In the genomic region with DNA sequence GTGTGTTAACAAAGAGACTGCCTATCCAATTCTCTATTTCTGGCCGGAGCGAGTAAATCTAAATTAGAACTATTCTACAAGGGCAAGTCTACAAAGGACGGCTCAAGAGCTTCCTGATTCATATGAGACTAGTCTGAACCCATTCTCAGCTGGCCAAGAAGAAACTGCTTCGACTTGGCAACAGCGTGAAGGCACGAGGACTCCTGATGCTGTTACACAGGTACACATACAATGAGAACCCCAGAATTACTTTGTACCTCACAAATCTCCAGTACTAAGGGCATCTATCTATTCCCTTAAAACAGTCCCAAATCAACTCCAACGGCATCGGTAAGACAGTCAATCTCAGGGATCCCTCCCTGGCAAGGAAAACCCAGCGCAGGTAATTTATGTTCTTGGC, we compare ENCODE assay signal across 8 cellular contexts. TPM values are rescaled to one million over a fixed set of nuclear protein-coding genes. Genes with fewer than 3 reads are reported as not detected.
DNase-seq lines count a peak whose midpoint lies in the region; ATAC-seq and TF ChIP-seq lines count a peak whose summit lies in the region.

No MANE protein-coding gene starts in this region.

- H3K27me3 Mint-ChIP-seq in dendritic cell treated with granulocyte-macrophage colony-stimulating factor and Interleukin-4, amounts not matched to agents 40 ng/mL and 50 ng/mL, for 4 days, result peaks cover 21% of the 10 kb centered on the region
- H3K27me3 Mint-ChIP-seq in naive thymus-derived CD4-positive, alpha-beta T cell, result peaks cover 0 to 11% (median 0%) of the 10 kb centered on the region in 5 donors

- TF ChIP-seq CTCF in AG09309 (IDR thresholded peaks at IDR 0.05; ENCODE audit: control insufficient read depth, insufficient read depth, low read depth, low read length, missing control alignments), result no peak
- TF ChIP-seq CTCF in KMS-11 (conservative IDR thresholded peaks at IDR 0.05; ENCODE audit: low read depth, low read length), result no peak

- 0 out of 2 replicates have a peak overlapping the region, but pooled peaks have one; percentile 78 for H3K9ac ChIP-seq in KMS-11

- H3K36me3 ChIP-seq in KMS-11 (ENCODE audit: insufficient read depth), result no peaks in the 10 kb centered on the region
- H3K36me3 ChIP-seq in naive thymus-derived CD4-positive, alpha-beta T cell (ENCODE audit: control insufficient read depth in 2 of 3, insufficient read depth in 3 of 3, low read length in 3 of 3), result peaks cover 0 to 11% (median 0%) of the 10 kb centered on the region in 3 experiments

- no peak overlapping the region for H3K27ac ChIP-seq in KMS-11
- peak overlapping the region; percentile 97 for H3K27ac ChIP-seq in naive thymus-derived CD4-positive, alpha-beta T cell (ENCODE audit: low read depth, low read length)

- POLR2A ChIA-PET in naive thymus-derived CD4-positive, alpha-beta T cell (lab: Charles Lee), result interaction anchor here (1.5 to 2.8 kb wide), 2 partner anchors 62 to 89 kb away, joined by 3 to 15 read pairs; a partner anchor contains a TSS

- peaks cover 59% of the 10 kb centered on the region for H3K4me1 Mint-ChIP-seq in dendritic cell treated with granulocyte-macrophage colony-stimulating factor and Interleukin-4, amounts not matched to agents 40 ng/mL and 50 ng/mL, for 4 days (ENCODE audit: low read depth)
- H3K4me1 Mint-ChIP-seq in naive thymus-derived CD4-positive, alpha-beta T cell, result peaks cover 24 to 58% (median 44%) of the 10 kb centered on the region in 7 donors

- no peaks in the 10 kb centered on the region for H3K27me3 ChIP-seq in KMS-11 (ENCODE audit: insufficient read depth, low read depth)
- no peaks in the 10 kb centered on the region for H3K27me3 ChIP-seq in naive thymus-derived CD4-positive, alpha-beta T cell (ENCODE audit: control insufficient read depth in 2 of 2, insufficient read depth in 2 of 2, low read length in 2 of 2)

- peak overlapping the region; percentile 84 for H3K4me2 ChIP-seq in KMS-11

- ATAC-seq in naive thymus-derived CD4-positive, alpha-beta T cell, result no peak
- no peak for ATAC-seq in HG02763 (IDR thresholded peaks at IDR 0.05; ENCODE audit: unreplicated experiment)

- intact Hi-C loops in dendritic cell treated with granulocyte-macrophage colony-stimulating factor and Interleukin-4, amounts not matched to agents 40 ng/mL and 50 ng/mL, for 4 days (cut with micrococcal nuclease), result no loop called here
- intact Hi-C loops in naive thymus-derived CD4-positive, alpha-beta T cell (cut with micrococcal nuclease), result no loop called here

- H3K4me1 ChIP-seq in KMS-11 (ENCODE audit: low read depth, poor library complexity, severe bottlenecking), result peaks cover 18% of the 10 kb centered on the region
- peaks cover 18 to 29% of the 10 kb centered on the region in 2 donors for H3K4me1 ChIP-seq in naive thymus-derived CD4-positive, alpha-beta T cell (ENCODE audit: control insufficient read depth in 2 of 2, insufficient read depth in 2 of 2, low read length in 2 of 2)

- DNase-seq in AG09309 (ENCODE audit: low read depth) (no peak), NCI-H1092 (lab: John Stamatoyannopoulos, UW) (no peak), NCI-H1092 treated with DMSO at 0.1 percent for 48 hours (lab: John Stamatoyannopoulos, UW) (no peak), mucosa of gallbladder (ENCODE audit: low spot score) (no peak)
- no peak for DNase-seq in naive thymus-derived CD4-positive, alpha-beta T cell

- H3K9me3 Mint-ChIP-seq in dendritic cell treated with granulocyte-macrophage colony-stimulating factor and Interleukin-4, amounts not matched to agents 40 ng/mL and 50 ng/mL, for 4 days, result no peaks in the 10 kb centered on the region
- no peaks in the 10 kb centered on the region for H3K9me3 Mint-ChIP-seq in naive thymus-derived CD4-positive, alpha-beta T cell

- peak overlapping the region; percentile 25 for H3K27ac Mint-ChIP-seq in dendritic cell treated with granulocyte-macrophage colony-stimulating factor and Interleukin-4, amounts not matched to agents 40 ng/mL and 50 ng/mL, for 4 days
- peak overlapping the region; percentile 56 to 91 (median 83) for H3K27ac Mint-ChIP-seq in naive thymus-derived CD4-positive, alpha-beta T cell

- no peaks in the 10 kb centered on the region for H3K9me3 ChIP-seq in naive thymus-derived CD4-positive, alpha-beta T cell (ENCODE audit: control insufficient read depth in 2 of 3, low read length in 3 of 3)

- H3K4me3 Mint-ChIP-seq in dendritic cell treated with granulocyte-macrophage colony-stimulating factor and Interleukin-4, amounts not matched to agents 40 ng/mL and 50 ng/mL, for 4 days, result peak overlapping the region; percentile 87
- peak overlapping the region; percentile 86 to 95 (median 88) for H3K4me3 Mint-ChIP-seq in naive thymus-derived CD4-positive, alpha-beta T cell

- peaks cover 60% of the 10 kb centered on the region for H3K79me2 ChIP-seq in KMS-11 (ENCODE audit: insufficient read depth, low read depth)

- no peaks in the 10 kb centered on the region for H4K20me1 ChIP-seq in KMS-11 (ENCODE audit: insufficient read depth)

- CTCF ChIA-PET in naive thymus-derived CD4-positive, alpha-beta T cell (lab: Charles Lee), result no interaction called here

- H3K4me3 ChIP-seq in AG09309 (ENCODE audit: control insufficient read depth, low read depth, low read length) (peak overlapping the region; percentile 70), KMS-11 (IDR thresholded peaks at IDR 0.05; ENCODE audit: insufficient read depth, low read depth, low read length) (no peak overlapping the region)
- peak overlapping the region; percentile 90 for H3K4me3 ChIP-seq in naive thymus-derived CD4-positive, alpha-beta T cell (ENCODE audit: low read length)

- H3K36me3 Mint-ChIP-seq in dendritic cell treated with granulocyte-macrophage colony-stimulating factor and Interleukin-4, amounts not matched to agents 40 ng/mL and 50 ng/mL, for 4 days (ENCODE audit: low read depth), result peaks cover 61% of the 10 kb centered on the region
- peaks cover 0 to 5% (median 4%) of the 10 kb centered on the region in 5 donors for H3K36me3 Mint-ChIP-seq in naive thymus-derived CD4-positive, alpha-beta T cell

- H2AFZ ChIP-seq in KMS-11 (ENCODE audit: low read depth), result no peak overlapping the region

RNA-seq across cellular contexts. Expression of a gene that starts 1.5 kb away (rescaled TPM):
- 10 to 100 TPM; 16.9 to 29.0 (median 20.9) TPM for total RNA-seq in naive thymus-derived CD4-positive, alpha-beta T cell
- 10 to 100 TPM; 20.0 to 24.3 TPM for polyA plus RNA-seq in naive thymus-derived CD4-positive, alpha-beta T cell
- total RNA-seq in mucosa of gallbladder, result 82.2 TPM

RNA-seq across cellular contexts. Expression of a gene that starts 37.9 kb away (rescaled TPM):
- 10 to 100 TPM; 10.3 to 37.0 (median 23.6) TPM for total RNA-seq in naive thymus-derived CD4-positive, alpha-beta T cell
- 1 to 10 TPM; 4.4 to 4.7 TPM for polyA plus RNA-seq in naive thymus-derived CD4-positive, alpha-beta T cell
- 285 TPM for total RNA-seq in mucosa of gallbladder

RNA-seq across cellular contexts. Expression of a gene that starts 54.5 kb away (rescaled TPM):
- total RNA-seq in naive thymus-derived CD4-positive, alpha-beta T cell, result 100 to 1,000 TPM; 119 to 317 (median 127) TPM
- polyA plus RNA-seq in naive thymus-derived CD4-positive, alpha-beta T cell, result 10 to 100 TPM; 30.6 to 37.3 TPM
- 384 TPM for total RNA-seq in mucosa of gallbladder
